ENCODE assay signal across 18 cellular contexts in the genomic region with DNA sequence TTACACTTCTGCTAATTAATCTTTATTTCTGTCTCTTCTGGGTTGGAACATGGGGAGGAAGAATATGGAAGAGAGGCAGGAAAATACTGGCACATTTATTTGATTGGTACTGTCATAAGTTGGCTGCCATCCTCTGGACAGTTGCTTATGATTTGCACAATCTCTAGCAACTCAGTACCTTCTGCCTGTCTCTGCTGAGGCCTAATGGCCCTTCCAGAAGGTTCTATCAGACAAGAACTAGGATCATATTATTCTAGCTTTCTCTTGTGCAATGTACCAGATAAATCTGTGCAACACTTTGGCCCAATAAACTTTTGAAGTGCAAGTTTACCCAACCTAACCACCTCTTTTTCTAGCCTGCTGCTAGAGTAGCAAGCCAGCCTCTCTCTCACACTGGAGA.
"Had no signal": no experiment of that assay in that cellular context is flagged by ENCODE, and none has a peak within 500 bp of the region (broad histone marks: within the 10 kb centered on the region; RNA-seq: fewer than 3 reads in every experiment).

No MANE protein-coding gene starts in this region.

- H3K9me3 ChIP-seq: testis, upper lobe of right lung had no signal

- H3K36me3 ChIP-seq: spleen, upper lobe of right lung had no signal

- H3K27me3 Mint-ChIP-seq: dendritic cell treated with granulocyte-macrophage colony-stimulating factor and Interleukin-4, amounts not matched to agents 40 ng/mL and 50 ng/mL, for 4 days had no signal

- H3K4me1 ChIP-seq: testis, upper lobe of right lung had no signal

- H3K27ac Mint-ChIP-seq: activated CD4-positive, alpha-beta T cell treated with anti-CD3 and anti-CD28 coated beads, Interleukin-2, amount 10 ng/mL, durations not matched to agents 7 days and 5 days; activated T-helper 1 cell treated with anti-CD3 and anti-CD28 coated beads, Interleukin-12 subunit alpha, Interleukin-12 subunit beta, Interleukin-2, Interleukin-4 antibody, amounts not matched to agents 30 ng/mL and 10 ng/mL and 1 ng/mL, durations not matched to agents 14 hours and 24 hours and 36 hours; dendritic cell treated with granulocyte-macrophage colony-stimulating factor and Interleukin-4, amounts not matched to agents 40 ng/mL and 50 ng/mL, for 4 days; natural killer cell; stimulated activated naive CD8-positive, alpha-beta T cell treated with anti-CD3 and anti-CD28 coated beads, Interleukin-15, amount 100 ng/mL, for 72 hours had no signal

- H3K4me3 ChIP-seq: spleen, testis, upper lobe of right lung had no signal

- H3K27me3 ChIP-seq: spleen, testis, upper lobe of right lung had no signal

- H3K27ac ChIP-seq: spleen, testis, upper lobe of right lung had no signal

- H3K4me3 Mint-ChIP-seq: activated CD4-positive, alpha-beta T cell treated with anti-CD3 and anti-CD28 coated beads, Interleukin-2, amount 10 ng/mL, durations not matched to agents 7 days and 5 days; activated T-helper 1 cell treated with anti-CD3 and anti-CD28 coated beads, Interleukin-12 subunit alpha, Interleukin-12 subunit beta, Interleukin-2, Interleukin-4 antibody, amounts not matched to agents 30 ng/mL and 10 ng/mL and 1 ng/mL, durations not matched to agents 14 hours and 24 hours and 36 hours; dendritic cell treated with granulocyte-macrophage colony-stimulating factor and Interleukin-4, amounts not matched to agents 40 ng/mL and 50 ng/mL, for 4 days; natural killer cell; stimulated activated naive CD8-positive, alpha-beta T cell treated with anti-CD3 and anti-CD28 coated beads, Interleukin-15, amount 100 ng/mL, for 72 hours had no signal

- DNase-seq: activated CD4-positive, alpha-beta T cell treated with anti-CD3 and anti-CD28 coated beads, Interleukin-2, amount 10 ng/mL, durations not matched to agents 7 days and 5 days; activated CD4-positive, CD25-positive, alpha-beta regulatory T cell; activated CD8-positive, alpha-beta memory T cell treated with anti-CD3 and anti-CD28 coated beads, Interleukin-2, amount 50 U/mL, for 48 hours; aorta; cerebellar nuclear complex; effector memory CD4-positive, alpha-beta T cell; hippocampal formation; kidney; left ventricle myocardium superior; mesenchymal stem cell; natural killer cell; posterior cingulate gyrus; spleen; stimulated activated naive CD8-positive, alpha-beta T cell treated with anti-CD3 and anti-CD28 coated beads, Interleukin-15, amount 100 ng/mL, for 72 hours; testis; upper lobe of right lung had no signal

- H3K4me1 Mint-ChIP-seq: activated CD4-positive, alpha-beta T cell treated with anti-CD3 and anti-CD28 coated beads, Interleukin-2, amount 10 ng/mL, durations not matched to agents 7 days and 5 days; natural killer cell; stimulated activated naive CD8-positive, alpha-beta T cell treated with anti-CD3 and anti-CD28 coated beads, Interleukin-15, amount 100 ng/mL, for 72 hours had no signal

- H3K9me3 Mint-ChIP-seq: activated CD4-positive, alpha-beta T cell treated with anti-CD3 and anti-CD28 coated beads, Interleukin-2, amount 10 ng/mL, durations not matched to agents 7 days and 5 days; activated T-helper 1 cell treated with anti-CD3 and anti-CD28 coated beads, Interleukin-12 subunit alpha, Interleukin-12 subunit beta, Interleukin-2, Interleukin-4 antibody, amounts not matched to agents 30 ng/mL and 10 ng/mL and 1 ng/mL, durations not matched to agents 14 hours and 24 hours and 36 hours had no signal

- ATAC-seq: left ventricle myocardium superior; natural killer cell; stimulated activated naive CD8-positive, alpha-beta T cell treated with anti-CD3 and anti-CD28 coated beads, Interleukin-15, amount 100 ng/mL, for 72 hours; upper lobe of right lung had no signal
